In the genomic region with DNA sequence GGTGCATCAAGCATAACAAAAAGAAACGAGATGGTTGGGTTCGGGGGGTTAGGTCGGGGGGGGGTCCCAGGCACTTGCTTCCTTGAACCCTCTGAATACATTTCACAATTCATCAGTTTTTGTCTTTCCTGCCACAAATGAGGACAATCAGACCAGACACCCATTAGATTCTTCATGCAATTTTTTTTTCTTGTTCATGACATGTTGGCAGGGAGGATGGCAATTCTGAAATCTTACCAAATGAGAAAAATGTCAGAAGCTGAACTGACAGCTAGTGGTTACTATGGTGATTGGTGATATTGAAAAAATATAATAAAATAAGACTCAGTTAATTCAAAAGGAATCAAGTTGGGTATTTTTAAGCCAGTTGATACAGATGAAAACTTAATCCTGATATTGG, we compare ENCODE assay signal across 23 cellular contexts.
DNase-seq lines count a peak whose midpoint lies in the region; ATAC-seq and TF ChIP-seq lines count a peak whose summit lies in the region.
"Had no signal": no experiment of that assay in that cellular context is flagged by ENCODE, and none has a peak within 500 bp of the region (broad histone marks: within the 10 kb centered on the region; RNA-seq: fewer than 3 reads in every experiment).

No MANE protein-coding gene starts in this region.

- ATAC-seq in WTC11 = no peak
- ATAC-seq: GM12878 had no signal

- no peak overlapping the region for H2AFZ ChIP-seq in neural cell (ENCODE audit: low read depth, low read length)

- no peaks in the 10 kb centered on the region for H4K20me1 ChIP-seq in neural cell (ENCODE audit: insufficient read depth)
- H4K20me1 ChIP-seq: BLaER1 had no signal

- TF ChIP-seq CTCF in WTC11 (IDR thresholded peaks at IDR 0.05) (no peak), neural cell (IDR thresholded peaks at IDR 0.05; ENCODE audit: poor library complexity, severe bottlenecking) (no peak), foreskin fibroblast (IDR thresholded peaks at IDR 0.05; ENCODE audit: low read depth, low read length) (no peak), WERI-Rb-1 (IDR thresholded peaks at IDR 0.05; ENCODE audit: low read depth, low read length) (no peak)

- H3K4me1 Mint-ChIP-seq in WTC11 = peaks cover 22% of the 10 kb centered on the region
- H3K4me1 Mint-ChIP-seq: CD14-positive monocyte; CD4-positive, alpha-beta memory T cell; CD4-positive, CD25-positive, alpha-beta regulatory T cell; CD8-positive, alpha-beta memory T cell had no signal

- H3K9me2 ChIP-seq in neural cell (ENCODE audit: insufficient read depth, low read length) = no peaks in the 10 kb centered on the region

- peak; percentile 98 for TF ChIP-seq EP300 in neural cell (conservative IDR thresholded peaks at IDR 0.05; ENCODE audit: poor library complexity, severe bottlenecking)

- H3F3A ChIP-seq in neural cell (ENCODE audit: insufficient read depth, low read length, poor library complexity, severe bottlenecking) = peaks cover 4% of the 10 kb centered on the region

- H3K27ac ChIP-seq in neural cell (ENCODE audit: low read length) = peak overlapping the region; percentile 96
- H3K27ac ChIP-seq in WERI-Rb-1 = no peak overlapping the region
- H3K27ac ChIP-seq: BLaER1 had no signal

- H3K9me3 ChIP-seq in neural cell (ENCODE audit: low read length) (no peaks in the 10 kb centered on the region), WERI-Rb-1 (ENCODE audit: severe bottlenecking) (no peaks in the 10 kb centered on the region)
- H3K9me3 ChIP-seq: BE2C, BLaER1 had no signal

- TF ChIP-seq RAD21 in neural cell (conservative IDR thresholded peaks at IDR 0.05) = peak; percentile 6

- peak overlapping the region; percentile 75; the same call in 1 of the 2 replicates for H3K27ac Mint-ChIP-seq in WTC11
- H3K27ac Mint-ChIP-seq: CD14-positive monocyte; CD4-positive, alpha-beta memory T cell; CD4-positive, CD25-positive, alpha-beta regulatory T cell had no signal

- H3K27me3 Mint-ChIP-seq in WTC11 (ENCODE audit: low read depth) = no peaks in the 10 kb centered on the region
- H3K27me3 Mint-ChIP-seq: CD4-positive, CD25-positive, alpha-beta regulatory T cell; CD8-positive, alpha-beta memory T cell had no signal

- DNase-seq in WTC11 (ENCODE audit: low spot score) = no peak
- DNase-seq in Kasumi-1 (lab: John Stamatoyannopoulos, UW) = no peak
- no peak for DNase-seq in foreskin fibroblast
- no peak for DNase-seq in WERI-Rb-1
- DNase-seq: 8988T; ACHN; BE2C; C1 segment of cervical spinal cord; CD4-positive, alpha-beta memory T cell; CD4-positive, CD25-positive, alpha-beta regulatory T cell; CD8-positive, alpha-beta memory T cell; COR-L47; DMS 273 treated with DMSO at 0.1 percent for 48 hours; DMS153; DMS53; DMS79; DND-41; EL; GDM1 had no signal

- H3K27me3 ChIP-seq in neural cell (ENCODE audit: insufficient read depth, low read depth, low read length) (no peaks in the 10 kb centered on the region), WERI-Rb-1 (ENCODE audit: insufficient read depth, low read depth, severe bottlenecking) (peaks cover 13% of the 10 kb centered on the region)
- H3K27me3 ChIP-seq: BE2C, BLaER1 had no signal

- peak overlapping the region; percentile 62 for H3K9ac ChIP-seq in neural cell (ENCODE audit: low read length)
- H3K9ac ChIP-seq: BLaER1 had no signal

- peak overlapping the region; percentile 65 for H3K4me2 ChIP-seq in neural cell (ENCODE audit: low read length)
- H3K4me2 ChIP-seq: BLaER1 had no signal

- H3K36me3 Mint-ChIP-seq in WTC11 = no peaks in the 10 kb centered on the region
- H3K36me3 Mint-ChIP-seq: CD14-positive monocyte; CD4-positive, alpha-beta memory T cell; CD4-positive, CD25-positive, alpha-beta regulatory T cell; CD8-positive, alpha-beta memory T cell had no signal

- POLR2A ChIA-PET in WTC11 (lab: Charles Lee) = no interaction called here

- H3K79me2 ChIP-seq in neural cell (replicated peaks; ENCODE audit: insufficient read depth, low read length) = peaks cover 85% of the 10 kb centered on the region

- no peak overlapping the region for H3K4me3 Mint-ChIP-seq in WTC11
- H3K4me3 Mint-ChIP-seq: CD14-positive monocyte; CD4-positive, alpha-beta memory T cell; CD4-positive, CD25-positive, alpha-beta regulatory T cell; CD8-positive, alpha-beta memory T cell had no signal

- CTCF ChIA-PET in WTC11 (lab: Charles Lee) = interaction anchor here (0.7 to 1.9 kb wide), 3 partner anchors 30 to 158 kb away, joined by 3 to 5 read pairs (median 4); no protein-coding TSS in a partner anchor

- peak overlapping the region; percentile 27 for H3K4me3 ChIP-seq in neural cell (ENCODE audit: low read length)
- H3K4me3 ChIP-seq in foreskin fibroblast (ENCODE audit: low read depth in 1 of 2, low read length in 2 of 2) = no peak overlapping the region
- no peak overlapping the region for H3K4me3 ChIP-seq in WERI-Rb-1 (ENCODE audit: low read depth, low read length)
- H3K4me3 ChIP-seq: BLaER1, GM12878 had no signal

- H3K36me3 ChIP-seq in neural cell (ENCODE audit: insufficient read depth, low read length) (no peaks in the 10 kb centered on the region), WERI-Rb-1 (no peaks in the 10 kb centered on the region)
- H3K36me3 ChIP-seq: BE2C, BLaER1 had no signal

- H3K9me3 Mint-ChIP-seq in WTC11 = no peaks in the 10 kb centered on the region
- H3K9me3 Mint-ChIP-seq: CD14-positive monocyte; CD4-positive, CD25-positive, alpha-beta regulatory T cell; CD8-positive, alpha-beta memory T cell had no signal

TF ChIP-seq in WTC11, 78 proteins besides CTCF, POLR2A, EP300 and RAD21:
- TF ChIP-seq ZNF423 (CRISPR knock-in tag; IDR thresholded peaks at IDR 0.05) (no peak), ELF4 (CRISPR knock-in tag; IDR thresholded peaks at IDR 0.05; ENCODE audit: low read depth) (no peak), RELA (CRISPR knock-in tag; IDR thresholded peaks at IDR 0.05; ENCODE audit: borderline replicate concordance) (no peak), CBFB (CRISPR knock-in tag; IDR thresholded peaks at IDR 0.05; ENCODE audit: low read depth) (no peak)
- TF ChIP-seq, protein P1, sequence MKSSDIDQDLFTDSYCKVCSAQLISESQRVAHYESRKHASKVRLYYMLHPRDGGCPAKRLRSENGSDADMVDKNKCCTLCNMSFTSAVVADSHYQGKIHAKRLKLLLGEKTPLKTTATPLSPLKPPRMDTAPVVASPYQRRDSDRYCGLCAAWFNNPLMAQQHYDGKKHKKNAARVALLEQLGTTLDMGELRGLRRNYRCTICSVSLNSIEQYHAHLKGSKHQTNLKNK (CRISPR knock-in tag; IDR thresholded peaks at IDR 0.05) = no peak
- TF ChIP-seq, protein P2, sequence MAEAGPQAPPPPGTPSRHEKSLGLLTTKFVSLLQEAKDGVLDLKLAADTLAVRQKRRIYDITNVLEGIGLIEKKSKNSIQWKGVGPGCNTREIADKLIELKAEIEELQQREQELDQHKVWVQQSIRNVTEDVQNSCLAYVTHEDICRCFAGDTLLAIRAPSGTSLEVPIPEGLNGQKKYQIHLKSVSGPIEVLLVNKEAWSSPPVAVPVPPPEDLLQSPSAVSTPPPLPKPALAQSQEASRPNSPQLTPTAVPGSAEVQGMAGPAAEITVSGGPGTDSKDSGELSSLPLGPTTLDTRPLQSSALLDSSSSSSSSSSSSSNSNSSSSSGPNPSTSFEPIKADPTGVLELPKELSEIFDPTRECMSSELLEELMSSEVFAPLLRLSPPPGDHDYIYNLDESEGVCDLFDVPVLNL (CRISPR knock-in tag; IDR thresholded peaks at IDR 0.05; ENCODE audit: borderline replicate concordance, low read depth) = no peak

TF ChIP-seq in neural cell, 6 proteins besides CTCF, POLR2A, EP300 and RAD21:
- TF ChIP-seq POLR2AphosphoS5 (IDR thresholded peaks at IDR 0.05) (peak; percentile 75), MXI1 (conservative IDR thresholded peaks at IDR 0.05; ENCODE audit: poor library complexity, severe bottlenecking) (no peak)
